ENCODE assay signal across 19 cellular contexts in genomic region chr10:92790449-92790848, GRCh38.
DNase-seq lines count a peak whose midpoint lies in the region; ATAC-seq and FAIRE-seq lines count a peak whose summit lies in the region.
"Had no signal": no experiment of that assay in that cellular context is flagged by ENCODE, and none has a peak within 500 bp of the region (broad histone marks: within the 10 kb centered on the region; RNA-seq: fewer than 3 reads in every experiment).

No MANE protein-coding gene starts in this region.

- DNase-seq in SIG-M5 treated with dmso at 0.1 percent for 504 hours (lab: John Stamatoyannopoulos, UW; ENCODE audit: unreplicated experiment) (peak; percentile 55), SIG-M5 (lab: John Stamatoyannopoulos, UW) (no peak), NOMO-1 treated with DMSO at 0.1 percent for 48 hours (lab: John Stamatoyannopoulos, UW; ENCODE audit: unreplicated experiment) (peak; percentile 96), germinal center (ENCODE audit: low spot score) (peak; percentile 20), HTR-8/SVneo (ENCODE audit: insufficient read length, low spot score) (no peak), KG1 (lab: John Stamatoyannopoulos, UW) (no peak), SW 1271 (lab: John Stamatoyannopoulos, UW) (no peak)
- DNase-seq: activated CD4-positive, alpha-beta T cell treated with anti-CD3 and anti-CD28 coated beads for 1 hour; DMS 273 treated with DMSO at 0.1 percent for 48 hours; head of caudate nucleus; NCI-H1105 treated with DMSO at 0.1 percent for 48 hours; NCI-H524 treated with DMSO at 0.1 percent for 48 hours; PC-9; sigmoid colon; stimulated activated naive CD8-positive, alpha-beta T cell treated with anti-CD3 and anti-CD28 coated beads, Interleukin-15, amount 100 ng/mL, for 72 hours; transverse colon had no signal

- FAIRE-seq in HTR-8/SVneo (lab: Jason Lieb, UNC), result no peak
- FAIRE-seq: G401.6, GM12891 had no signal

- ATAC-seq in HG02885 (IDR thresholded peaks at IDR 0.05; ENCODE audit: poor library complexity, unreplicated experiment), result no peak
- ATAC-seq: stimulated activated naive CD8-positive, alpha-beta T cell treated with anti-CD3 and anti-CD28 coated beads, Interleukin-15, amount 100 ng/mL, for 72 hours had no signal

Comparison
In these comparisons a context has a peak if more than half of its experiments do, and no peak if none do; other contexts are left out.
1. DNase-seq: peak in SIG-M5 treated with dmso at 0.1 percent for 504 hours (single experiment), NOMO-1 treated with DMSO at 0.1 percent for 48 hours (single experiment) and germinal center (single experiment); none in SIG-M5 (single experiment), HTR-8/SVneo (single experiment), KG1 (single experiment) and SW 1271 (0 of 2).